In the genomic region with DNA sequence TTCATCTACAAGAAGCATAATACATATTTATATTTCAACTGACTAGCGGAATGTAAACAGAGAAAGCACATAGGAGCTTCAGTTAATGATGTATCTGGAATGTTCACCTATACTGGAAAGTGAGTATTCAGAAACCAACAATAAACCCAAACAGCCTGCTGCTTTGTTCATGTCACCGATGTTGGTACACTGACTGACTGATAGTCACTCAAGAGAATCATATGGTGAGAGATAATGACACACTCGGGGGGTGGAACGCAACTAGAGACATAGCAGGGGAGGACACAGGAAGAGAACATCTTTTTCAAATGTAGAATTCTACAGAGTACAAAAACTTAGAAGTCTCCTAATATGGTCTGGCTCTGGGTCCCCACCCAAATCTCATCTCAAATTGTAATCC, we compare ENCODE assay signal across 27 cellular contexts.
"Had no signal": no experiment of that assay in that cellular context is flagged by ENCODE, and none has a peak within 500 bp of the region (broad histone marks: within the 10 kb centered on the region; RNA-seq: fewer than 3 reads in every experiment).

No MANE protein-coding gene starts in this region.

- H3K36me3 ChIP-seq: stomach, suprapubic skin, thoracic aorta, thyroid gland, tibial artery, tibial nerve, transverse colon, upper lobe of left lung, upper lobe of right lung, uterus, vagina had no signal

- H3K27ac ChIP-seq: stomach, suprapubic skin, testis, thoracic aorta, thyroid gland, tibial artery, tibial nerve, transverse colon, upper lobe of left lung, upper lobe of right lung, uterus, vagina had no signal

- ATAC-seq: stimulated activated effector memory CD8-positive, alpha-beta T cell treated with anti-CD3 and anti-CD28 coated beads, Interleukin-12 subunit alpha, Interleukin-12 subunit beta, amount 100 ng/mL, for 72 hours; stimulated activated memory B cell treated with anti-CD40 and anti-IgM and Interleukin-4, amounts not matched to agents 10 μg/mL and 1 μg/mL and 100 μg/mL, for 72 hours; stimulated activated naive B cell treated with anti-CD40 and anti-IgM and Interleukin-4, amounts not matched to agents 10 μg/mL and 1 μg/mL and 100 μg/mL, for 72 hours; stimulated activated naive CD8-positive, alpha-beta T cell treated with anti-CD3 and anti-CD28 coated beads, Interleukin-15, amount 100 ng/mL, for 72 hours; stimulated activated naive CD8-positive, alpha-beta T cell treated with anti-CD3 and anti-CD28 coated beads, Interleukin-15, Interleukin-2, amounts not matched to agents 100 U/mL and 50 U/mL, for 24 hours; upper lobe of right lung had no signal

- H3K9me3 ChIP-seq: stomach, suprapubic skin, testis, thoracic aorta, thyroid gland, tibial artery, tibial nerve, transverse colon, upper lobe of left lung, upper lobe of right lung, uterus, vagina had no signal

- FAIRE-seq: urothelium cell line had no signal

- H3K27me3 ChIP-seq: suprapubic skin, testis, thyroid gland, tibial artery, tibial nerve, transverse colon, upper lobe of left lung, upper lobe of right lung, uterus, vagina had no signal

- H3K4me1 ChIP-seq: stomach, suprapubic skin, testis, thyroid gland, tibial artery, tibial nerve, transverse colon, upper lobe of left lung, upper lobe of right lung, uterus, vagina had no signal

- H3K4me3 ChIP-seq: stomach, suprapubic skin, testis, thoracic aorta, thyroid gland, tibial artery, tibial nerve, transverse colon, upper lobe of left lung, upper lobe of right lung, uterus, vagina had no signal

- DNase-seq: stimulated activated CD4-positive, alpha-beta T cell treated with anti-CD3 and anti-CD28 coated beads, Interleukin-2, amount 100 ng/mL, for 48 hours; stimulated activated CD4-positive, alpha-beta T cell treated with anti-CD3 and anti-CD28 coated beads, Interleukin-4, amount 100 ng/mL, for 1 hour; stimulated activated CD4-positive, alpha-beta T cell treated with anti-CD3 and anti-CD28 coated beads, Interleukin-4, amount 100 ng/mL, for 24 hours; stimulated activated CD4-positive, alpha-beta T cell treated with anti-CD3 and anti-CD28 coated beads, Interleukin-4, amount 100 ng/mL, for 4 hours; stimulated activated CD8-positive, alpha-beta memory T cell treated with anti-CD3 and anti-CD28 coated beads, Interleukin-4, amount 100 ng/mL, for 48 hours; stimulated activated naive B cell treated with anti-CD40 and anti-IgM and Interleukin-4, amounts not matched to agents 10 μg/mL and 1 μg/mL and 100 μg/mL, for 72 hours; stimulated activated naive CD4-positive, alpha-beta T cell; stimulated activated naive CD4-positive, alpha-beta T cell treated with Interleukin-2 at 50 U/mL for 16 hours; stimulated activated naive CD8-positive, alpha-beta T cell treated with anti-CD3 and anti-CD28 coated beads, Interleukin-15, amount 100 ng/mL, for 72 hours; stimulated activated naive CD8-positive, alpha-beta T cell treated with anti-CD3 and anti-CD28 coated beads, Interleukin-15, Interleukin-2, amounts not matched to agents 100 U/mL and 50 U/mL, for 24 hours; stomach; substantia nigra; testis; thyroid gland; tibial artery; transverse colon; trophoblast cell; upper lobe of left lung; upper lobe of right lung; uterus had no signal
